Comparison of ENCODE assay signal across 12 cellular contexts in the genomic region with DNA sequence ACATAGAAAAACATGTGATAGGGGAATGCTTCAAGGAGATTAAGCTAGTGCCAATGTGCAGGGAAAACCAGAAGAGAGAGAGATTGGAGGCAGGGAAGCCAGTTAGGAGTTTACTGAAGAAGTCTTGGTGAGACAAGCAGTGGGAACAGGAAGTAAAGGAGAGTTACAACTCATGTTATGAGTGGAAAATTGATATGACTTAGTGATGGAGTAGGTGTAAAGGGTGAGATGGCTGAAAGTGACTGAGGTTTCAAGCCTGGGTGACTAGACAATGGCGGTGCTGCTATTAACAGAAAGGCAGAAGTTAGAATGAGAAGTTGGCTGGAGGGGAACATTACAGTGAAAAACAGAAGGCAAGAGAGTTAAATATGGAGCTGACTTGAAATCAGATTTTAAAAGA. TPM values are rescaled to one million over a fixed set of nuclear protein-coding genes. Genes with fewer than 3 reads are reported as not detected.
A peak's percentile ranks its signal among the peaks of the same experiment; 100 is the strongest.
DNase-seq lines count a peak whose midpoint lies in the region; ATAC-seq lines count a peak whose summit lies in the region.
"Had no signal": no experiment of that assay in that cellular context is flagged by ENCODE, and none has a peak within 500 bp of the region (broad histone marks: within the 10 kb centered on the region; RNA-seq: fewer than 3 reads in every experiment).

No MANE protein-coding gene starts in this region.

- H3K4me3 Mint-ChIP-seq in activated naive CD4-positive, alpha-beta T cell treated with anti-CD3 and anti-CD28 coated beads for 36 hours = no peak overlapping the region
- no peak overlapping the region for H3K4me3 Mint-ChIP-seq in stimulated activated effector memory CD8-positive, alpha-beta T cell treated with anti-CD3 and anti-CD28 coated beads, Interleukin-12 subunit alpha, Interleukin-12 subunit beta, amount 100 ng/mL, for 72 hours

- H3K9me3 Mint-ChIP-seq in activated naive CD4-positive, alpha-beta T cell treated with anti-CD3 and anti-CD28 coated beads for 36 hours = no peaks in the 10 kb centered on the region
- peaks cover 3% of the 10 kb centered on the region for H3K9me3 Mint-ChIP-seq in stimulated activated effector memory CD8-positive, alpha-beta T cell treated with anti-CD3 and anti-CD28 coated beads, Interleukin-12 subunit alpha, Interleukin-12 subunit beta, amount 100 ng/mL, for 72 hours

- H3K4me1 Mint-ChIP-seq in activated naive CD4-positive, alpha-beta T cell treated with anti-CD3 and anti-CD28 coated beads for 36 hours (ENCODE audit: low read depth) = peaks cover 45% of the 10 kb centered on the region
- H3K4me1 Mint-ChIP-seq in stimulated activated effector memory CD8-positive, alpha-beta T cell treated with anti-CD3 and anti-CD28 coated beads, Interleukin-12 subunit alpha, Interleukin-12 subunit beta, amount 100 ng/mL, for 72 hours = peaks cover 30% of the 10 kb centered on the region

- no peak overlapping the region for H3K27ac Mint-ChIP-seq in activated naive CD4-positive, alpha-beta T cell treated with anti-CD3 and anti-CD28 coated beads for 36 hours
- no peak overlapping the region for H3K27ac Mint-ChIP-seq in stimulated activated effector memory CD8-positive, alpha-beta T cell treated with anti-CD3 and anti-CD28 coated beads, Interleukin-12 subunit alpha, Interleukin-12 subunit beta, amount 100 ng/mL, for 72 hours

- peak; percentile 53 for DNase-seq in activated naive CD4-positive, alpha-beta T cell treated with anti-CD3 and anti-CD28 coated beads for 36 hours
- no peak for DNase-seq in activated naive CD4-positive, alpha-beta T cell treated with Interleukin-2 at 50 U/mL for 16 hours
- DNase-seq in stimulated activated effector memory CD8-positive, alpha-beta T cell treated with anti-CD3 and anti-CD28 coated beads, Interleukin-12 subunit alpha, Interleukin-12 subunit beta, amount 100 ng/mL, for 72 hours (ENCODE audit: low spot score in 2 of 2) = no peak
- DNase-seq in putamen (ENCODE audit: low spot score) (no peak), cortex of kidney (lab: John Stamatoyannopoulos, UW) (no peak)
- DNase-seq in activated CD4-positive, alpha-beta T cell treated with anti-CD3 and anti-CD28 coated beads for 48 hours = no peak
- DNase-seq: activated T-cell treated with anti-CD3 and anti-CD28 coated beads, Interleukin-2, amount 50 U/mL, for 1 hour; BE2C; posterior cingulate gyrus had no signal

- no peaks in the 10 kb centered on the region for H3K36me3 Mint-ChIP-seq in activated naive CD4-positive, alpha-beta T cell treated with anti-CD3 and anti-CD28 coated beads for 36 hours (ENCODE audit: low read depth)
- H3K36me3 Mint-ChIP-seq in stimulated activated effector memory CD8-positive, alpha-beta T cell treated with anti-CD3 and anti-CD28 coated beads, Interleukin-12 subunit alpha, Interleukin-12 subunit beta, amount 100 ng/mL, for 72 hours = no peaks in the 10 kb centered on the region

- CTCF ChIA-PET in activated naive CD4-positive, alpha-beta T cell treated with anti-CD3 and anti-CD28 coated beads for 36 hours (lab: Charles Lee) = interaction anchor here (0.7 to 12.8 kb wide), 2 partner anchors 15 to 30 kb away, joined by 3 to 144 read pairs; no protein-coding TSS in a partner anchor

- intact Hi-C loops in activated naive CD4-positive, alpha-beta T cell treated with anti-CD3 and anti-CD28 coated beads for 36 hours (cut with micrococcal nuclease) = loop anchor here (1.0 kb wide), 2 partner anchors 13 to 88 kb away; a partner anchor contains a TSS

- H3K27me3 Mint-ChIP-seq in activated naive CD4-positive, alpha-beta T cell treated with anti-CD3 and anti-CD28 coated beads for 36 hours (ENCODE audit: low read depth) = no peaks in the 10 kb centered on the region

- ATAC-seq in GM21529 (IDR thresholded peaks at IDR 0.05; ENCODE audit: unreplicated experiment) (peak; percentile 59), HG03439 (IDR thresholded peaks at IDR 0.05; ENCODE audit: unreplicated experiment) (peak; percentile 57)
- ATAC-seq in stimulated activated effector memory CD8-positive, alpha-beta T cell treated with anti-CD3 and anti-CD28 coated beads, Interleukin-12 subunit alpha, Interleukin-12 subunit beta, amount 100 ng/mL, for 72 hours = peak; percentile 97

RNA-seq across cellular contexts. Expression of a gene that starts 16.5 kb away (rescaled TPM):
- 10 to 100 TPM; 12.3 to 13.2 TPM for total RNA-seq in activated naive CD4-positive, alpha-beta T cell treated with anti-CD3 and anti-CD28 coated beads for 36 hours

RNA-seq across cellular contexts. Expression of a gene that starts 17.3 kb away (rescaled TPM):
- total RNA-seq in activated naive CD4-positive, alpha-beta T cell treated with anti-CD3 and anti-CD28 coated beads for 36 hours = under 1 TPM; 0.35 to 0.41 TPM

RNA-seq across cellular contexts. Expression of a gene that starts 41.3 kb away (rescaled TPM):
- 10 to 100 TPM; 39.0 to 39.7 TPM for total RNA-seq in activated naive CD4-positive, alpha-beta T cell treated with anti-CD3 and anti-CD28 coated beads for 36 hours

RNA-seq across cellular contexts. Expression of a gene that starts 41.6 kb away (rescaled TPM):
- total RNA-seq in activated naive CD4-positive, alpha-beta T cell treated with anti-CD3 and anti-CD28 coated beads for 36 hours = 10 to 100 TPM; 77.4 to 78.5 TPM

RNA-seq across cellular contexts. Expression of a gene that starts 45.0 kb away (rescaled TPM):
- under 1 TPM; 0.10 to 0.45 TPM for total RNA-seq in activated naive CD4-positive, alpha-beta T cell treated with anti-CD3 and anti-CD28 coated beads for 36 hours
- total RNA-seq: dermis microvascular lymphatic vessel endothelial cell had no signal
